ENCODE assay signal across 19 cellular contexts in genomic region chr4:866068-866760, GRCh38.
"Had no signal": no experiment of that assay in that cellular context is flagged by ENCODE, and none has a peak within 500 bp of the region (broad histone marks: within the 10 kb centered on the region; RNA-seq: fewer than 3 reads in every experiment).

No MANE protein-coding gene starts in this region.

- H3K27ac ChIP-seq: adrenal gland, breast epithelium, colonic mucosa, esophagus muscularis mucosa, parathyroid adenoma had no signal

- H2AFZ ChIP-seq: parathyroid adenoma had no signal

- H3K9me3 ChIP-seq: adrenal gland, colonic mucosa, esophagus muscularis mucosa, mucosa of descending colon had no signal

- H3K27me3 ChIP-seq: adrenal gland, breast epithelium, colonic mucosa, dorsolateral prefrontal cortex, esophagus muscularis mucosa had no signal

- H3K27ac Mint-ChIP-seq: activated CD4-positive, alpha-beta memory T cell treated with anti-CD3 and anti-CD28 coated beads for 36 hours; activated naive CD8-positive, alpha-beta T cell; nephron progenitor cell; stimulated activated memory B cell treated with anti-CD40 and anti-IgM and Interleukin-4, amounts not matched to agents 10 μg/mL and 1 μg/mL and 100 μg/mL, for 72 hours; T-helper 1 cell treated with Interleukin-12 subunit alpha and Interleukin-12 subunit beta and Interleukin-4 antibody, amounts not matched to agents 30 μg/mL and 1 μg/mL, for 36 hours had no signal

- H3K4me3 Mint-ChIP-seq: activated CD4-positive, alpha-beta memory T cell treated with anti-CD3 and anti-CD28 coated beads for 36 hours; activated naive CD8-positive, alpha-beta T cell; effector memory CD8-positive, alpha-beta T cell; nephron progenitor cell; stimulated activated memory B cell treated with anti-CD40 and anti-IgM and Interleukin-4, amounts not matched to agents 10 μg/mL and 1 μg/mL and 100 μg/mL, for 72 hours; T-helper 1 cell treated with Interleukin-12 subunit alpha and Interleukin-12 subunit beta and Interleukin-4 antibody, amounts not matched to agents 30 μg/mL and 1 μg/mL, for 36 hours had no signal

- H3K9me3 Mint-ChIP-seq: activated CD4-positive, alpha-beta memory T cell treated with anti-CD3 and anti-CD28 coated beads for 36 hours; effector memory CD8-positive, alpha-beta T cell; nephron progenitor cell had no signal

- H3K4me3 ChIP-seq: adrenal gland, breast epithelium, colonic mucosa, dorsolateral prefrontal cortex, esophagus muscularis mucosa, mucosa of descending colon had no signal

- H3K4me1 Mint-ChIP-seq: nephron progenitor cell; stimulated activated memory B cell treated with anti-CD40 and anti-IgM and Interleukin-4, amounts not matched to agents 10 μg/mL and 1 μg/mL and 100 μg/mL, for 72 hours had no signal

- H3K36me3 ChIP-seq: breast epithelium had no signal

- H3K9ac ChIP-seq: parathyroid adenoma had no signal

- H3K27me3 Mint-ChIP-seq: activated CD4-positive, alpha-beta memory T cell treated with anti-CD3 and anti-CD28 coated beads for 36 hours; activated naive CD8-positive, alpha-beta T cell; effector memory CD8-positive, alpha-beta T cell; stimulated activated memory B cell treated with anti-CD40 and anti-IgM and Interleukin-4, amounts not matched to agents 10 μg/mL and 1 μg/mL and 100 μg/mL, for 72 hours had no signal

- DNase-seq: activated gamma-delta T cell treated with Interleukin-2 at 50 U/mL for 16 hours; activated T-cell treated with anti-CD3 and anti-CD28 coated beads for 4 hours; colonic mucosa; effector memory CD8-positive, alpha-beta T cell; hippocampal formation; nephron progenitor cell; small intestine; trophoblast cell had no signal

- H3K4me1 ChIP-seq: adrenal gland, breast epithelium, colonic mucosa, esophagus muscularis mucosa, parathyroid adenoma had no signal

- ATAC-seq: effector memory CD8-positive, alpha-beta T cell; mucosa of descending colon; sciatic nerve had no signal
